Comparison of ENCODE assay signal across 1 cellular context in the genomic region with DNA sequence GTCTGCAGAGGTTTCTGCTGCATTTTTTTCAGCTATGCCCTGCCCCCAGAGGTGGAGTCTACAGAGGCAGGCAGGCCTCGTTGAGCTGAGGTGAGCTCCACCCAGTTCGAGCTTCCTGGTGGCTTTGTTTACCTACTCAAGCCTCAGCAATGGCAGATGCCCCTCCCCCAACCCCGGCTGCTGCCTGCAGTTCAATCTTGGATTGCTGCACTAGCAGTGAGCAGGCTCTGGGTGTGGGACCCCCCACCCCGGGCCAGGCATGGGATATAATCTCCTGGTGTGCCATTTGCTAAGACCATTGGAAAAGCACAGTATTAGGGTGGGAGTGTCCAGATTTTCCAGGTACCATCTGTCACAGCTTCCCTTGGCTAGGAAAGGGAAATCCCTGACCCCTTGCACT. TPM values are rescaled to one million over a fixed set of nuclear protein-coding genes. Genes with fewer than 3 reads are reported as not detected.
"Had no signal": no experiment of that assay in that cellular context is flagged by ENCODE, and none has a peak within 500 bp of the region (broad histone marks: within the 10 kb centered on the region; RNA-seq: fewer than 3 reads in every experiment).

No MANE protein-coding gene starts in this region.

RNA-seq across cellular contexts. Expression of a gene that starts 56.2 kb away (rescaled TPM):
- total RNA-seq: HFFc6 had no signal
